In the genomic region with DNA sequence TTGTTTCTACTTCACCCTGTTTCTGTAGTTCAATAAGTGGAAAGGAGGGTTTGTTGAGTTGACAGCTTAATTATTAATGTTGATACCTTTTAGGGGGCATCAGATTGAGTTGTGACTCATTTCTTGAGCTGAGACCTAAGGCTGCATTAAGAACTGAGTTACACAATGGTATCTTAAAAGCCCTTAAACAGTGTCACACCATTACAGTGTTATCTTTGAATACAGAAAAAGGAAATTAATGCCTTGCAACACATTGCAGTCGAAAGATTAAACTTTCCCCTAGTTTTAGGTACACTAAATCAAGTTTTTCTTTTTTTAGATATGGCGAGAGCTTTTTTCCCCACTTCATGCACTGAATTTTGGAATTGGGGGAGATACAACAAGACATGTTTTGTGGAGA, we compare ENCODE assay signal across 1 cellular context.
TF ChIP-seq lines count a peak whose summit lies in the region.

No MANE protein-coding gene starts in this region.

TF ChIP-seq in K562, 482 proteins besides CTCF, POLR2A, EP300 and RAD21 (continued from another document and continues in another):
- TF ChIP-seq, protein P1, sequence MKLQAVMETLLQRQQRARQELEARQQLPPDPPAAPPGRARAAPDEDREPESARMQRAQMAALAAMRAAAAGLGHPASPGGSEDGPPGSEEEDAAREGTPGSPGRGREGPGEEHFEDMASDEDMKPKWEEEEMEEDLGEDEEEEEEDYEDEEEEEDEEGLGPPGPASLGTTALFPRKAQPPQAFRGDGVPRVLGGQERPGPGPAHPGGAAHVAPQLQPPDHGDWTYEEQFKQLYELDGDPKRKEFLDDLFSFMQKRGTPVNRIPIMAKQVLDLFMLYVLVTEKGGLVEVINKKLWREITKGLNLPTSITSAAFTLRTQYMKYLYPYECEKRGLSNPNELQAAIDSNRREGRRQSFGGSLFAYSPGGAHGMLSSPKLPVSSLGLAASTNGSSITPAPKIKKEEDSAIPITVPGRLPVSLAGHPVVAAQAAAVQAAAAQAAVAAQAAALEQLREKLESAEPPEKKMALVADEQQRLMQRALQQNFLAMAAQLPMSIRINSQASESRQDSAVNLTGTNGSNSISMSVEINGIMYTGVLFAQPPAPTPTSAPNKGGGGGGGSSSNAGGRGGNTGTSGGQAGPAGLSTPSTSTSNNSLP (IDR thresholded peaks at IDR 0.05; ENCODE audit: borderline replicate concordance, low read depth, low read length): 0 out of 2 replicates have a peak, but pooled peaks have one; percentile 72
- TF ChIP-seq, protein P2, sequence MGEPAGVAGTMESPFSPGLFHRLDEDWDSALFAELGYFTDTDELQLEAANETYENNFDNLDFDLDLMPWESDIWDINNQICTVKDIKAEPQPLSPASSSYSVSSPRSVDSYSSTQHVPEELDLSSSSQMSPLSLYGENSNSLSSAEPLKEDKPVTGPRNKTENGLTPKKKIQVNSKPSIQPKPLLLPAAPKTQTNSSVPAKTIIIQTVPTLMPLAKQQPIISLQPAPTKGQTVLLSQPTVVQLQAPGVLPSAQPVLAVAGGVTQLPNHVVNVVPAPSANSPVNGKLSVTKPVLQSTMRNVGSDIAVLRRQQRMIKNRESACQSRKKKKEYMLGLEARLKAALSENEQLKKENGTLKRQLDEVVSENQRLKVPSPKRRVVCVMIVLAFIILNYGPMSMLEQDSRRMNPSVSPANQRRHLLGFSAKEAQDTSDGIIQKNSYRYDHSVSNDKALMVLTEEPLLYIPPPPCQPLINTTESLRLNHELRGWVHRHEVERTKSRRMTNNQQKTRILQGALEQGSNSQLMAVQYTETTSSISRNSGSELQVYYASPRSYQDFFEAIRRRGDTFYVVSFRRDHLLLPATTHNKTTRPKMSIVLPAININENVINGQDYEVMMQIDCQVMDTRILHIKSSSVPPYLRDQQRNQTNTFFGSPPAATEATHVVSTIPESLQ (CRISPR knock-in tag; IDR thresholded peaks at IDR 0.05): no peak
- TF ChIP-seq FOXJ2 (tag; IDR thresholded peaks at IDR 0.05) (no peak), RBM22 (IDR thresholded peaks at IDR 0.05; ENCODE audit: low read depth, low read length, poor library complexity, severe bottlenecking) (no peak), FIP1L1 (IDR thresholded peaks at IDR 0.05; ENCODE audit: low read depth, low read length, poor library complexity, severe bottlenecking) (no peak), POLR2AphosphoS2 (IDR thresholded peaks at IDR 0.05; ENCODE audit: low read length) (no peak), CREB1 (IDR thresholded peaks at IDR 0.05) (peak; percentile 67; the same call in 1 of the 2 replicates), CREB1 (CRISPR knock-in tag; IDR thresholded peaks at IDR 0.05) (no peak), TFAM (CRISPR knock-in tag; conservative IDR thresholded peaks at IDR 0.05) (no peak), SMARCE1 (IDR thresholded peaks at IDR 0.05) (peak; percentile 60; the same call in 1 of the 2 replicates), ZNF668 (CRISPR knock-in tag; IDR thresholded peaks at IDR 0.05) (no peak), SLC30A9 (CRISPR knock-in tag; IDR thresholded peaks at IDR 0.05) (no peak), ZNF282 (CRISPR knock-in tag; IDR thresholded peaks at IDR 0.05) (no peak), CBX8 (IDR thresholded peaks at IDR 0.05; ENCODE audit: borderline replicate concordance, extremely low read depth, low read depth, low read length, poor library complexity, severe bottlenecking) (no peak), MCM3 (IDR thresholded peaks at IDR 0.05) (no peak), BCL6 (CRISPR knock-in tag; IDR thresholded peaks at IDR 0.05) (no peak), PTBP1 (IDR thresholded peaks at IDR 0.05; ENCODE audit: low read depth, low read length) (no peak), KAT7 (CRISPR knock-in tag; IDR thresholded peaks at IDR 0.05; ENCODE audit: borderline replicate concordance) (no peak), SIX5 (IDR thresholded peaks at IDR 0.05; ENCODE audit: borderline replicate concordance in 1 of 2, insufficient read depth in 1 of 2, low read depth in 1 of 2, low read length in 2 of 2) (no peak), CEBPB (tag; IDR thresholded peaks at IDR 0.05) (peak; percentile 86), KHSRP (IDR thresholded peaks at IDR 0.05) (no peak)
- TF ChIP-seq, protein P3, sequence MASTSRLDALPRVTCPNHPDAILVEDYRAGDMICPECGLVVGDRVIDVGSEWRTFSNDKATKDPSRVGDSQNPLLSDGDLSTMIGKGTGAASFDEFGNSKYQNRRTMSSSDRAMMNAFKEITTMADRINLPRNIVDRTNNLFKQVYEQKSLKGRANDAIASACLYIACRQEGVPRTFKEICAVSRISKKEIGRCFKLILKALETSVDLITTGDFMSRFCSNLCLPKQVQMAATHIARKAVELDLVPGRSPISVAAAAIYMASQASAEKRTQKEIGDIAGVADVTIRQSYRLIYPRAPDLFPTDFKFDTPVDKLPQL (IDR thresholded peaks at IDR 0.05; ENCODE audit: extremely low read depth, insufficient read length): no peak
- TF ChIP-seq, protein P4, sequence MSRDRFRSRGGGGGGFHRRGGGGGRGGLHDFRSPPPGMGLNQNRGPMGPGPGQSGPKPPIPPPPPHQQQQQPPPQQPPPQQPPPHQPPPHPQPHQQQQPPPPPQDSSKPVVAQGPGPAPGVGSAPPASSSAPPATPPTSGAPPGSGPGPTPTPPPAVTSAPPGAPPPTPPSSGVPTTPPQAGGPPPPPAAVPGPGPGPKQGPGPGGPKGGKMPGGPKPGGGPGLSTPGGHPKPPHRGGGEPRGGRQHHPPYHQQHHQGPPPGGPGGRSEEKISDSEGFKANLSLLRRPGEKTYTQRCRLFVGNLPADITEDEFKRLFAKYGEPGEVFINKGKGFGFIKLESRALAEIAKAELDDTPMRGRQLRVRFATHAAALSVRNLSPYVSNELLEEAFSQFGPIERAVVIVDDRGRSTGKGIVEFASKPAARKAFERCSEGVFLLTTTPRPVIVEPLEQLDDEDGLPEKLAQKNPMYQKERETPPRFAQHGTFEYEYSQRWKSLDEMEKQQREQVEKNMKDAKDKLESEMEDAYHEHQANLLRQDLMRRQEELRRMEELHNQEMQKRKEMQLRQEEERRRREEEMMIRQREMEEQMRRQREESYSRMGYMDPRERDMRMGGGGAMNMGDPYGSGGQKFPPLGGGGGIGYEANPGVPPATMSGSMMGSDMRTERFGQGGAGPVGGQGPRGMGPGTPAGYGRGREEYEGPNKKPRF (IDR thresholded peaks at IDR 0.05; ENCODE audit: low read depth, low read length): no peak
- TF ChIP-seq, protein P5, sequence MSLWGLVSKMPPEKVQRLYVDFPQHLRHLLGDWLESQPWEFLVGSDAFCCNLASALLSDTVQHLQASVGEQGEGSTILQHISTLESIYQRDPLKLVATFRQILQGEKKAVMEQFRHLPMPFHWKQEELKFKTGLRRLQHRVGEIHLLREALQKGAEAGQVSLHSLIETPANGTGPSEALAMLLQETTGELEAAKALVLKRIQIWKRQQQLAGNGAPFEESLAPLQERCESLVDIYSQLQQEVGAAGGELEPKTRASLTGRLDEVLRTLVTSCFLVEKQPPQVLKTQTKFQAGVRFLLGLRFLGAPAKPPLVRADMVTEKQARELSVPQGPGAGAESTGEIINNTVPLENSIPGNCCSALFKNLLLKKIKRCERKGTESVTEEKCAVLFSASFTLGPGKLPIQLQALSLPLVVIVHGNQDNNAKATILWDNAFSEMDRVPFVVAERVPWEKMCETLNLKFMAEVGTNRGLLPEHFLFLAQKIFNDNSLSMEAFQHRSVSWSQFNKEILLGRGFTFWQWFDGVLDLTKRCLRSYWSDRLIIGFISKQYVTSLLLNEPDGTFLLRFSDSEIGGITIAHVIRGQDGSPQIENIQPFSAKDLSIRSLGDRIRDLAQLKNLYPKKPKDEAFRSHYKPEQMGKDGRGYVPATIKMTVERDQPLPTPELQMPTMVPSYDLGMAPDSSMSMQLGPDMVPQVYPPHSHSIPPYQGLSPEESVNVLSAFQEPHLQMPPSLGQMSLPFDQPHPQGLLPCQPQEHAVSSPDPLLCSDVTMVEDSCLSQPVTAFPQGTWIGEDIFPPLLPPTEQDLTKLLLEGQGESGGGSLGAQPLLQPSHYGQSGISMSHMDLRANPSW (CRISPR knock-in tag; IDR thresholded peaks at IDR 0.05): no peak
- TF ChIP-seq, protein P6, sequence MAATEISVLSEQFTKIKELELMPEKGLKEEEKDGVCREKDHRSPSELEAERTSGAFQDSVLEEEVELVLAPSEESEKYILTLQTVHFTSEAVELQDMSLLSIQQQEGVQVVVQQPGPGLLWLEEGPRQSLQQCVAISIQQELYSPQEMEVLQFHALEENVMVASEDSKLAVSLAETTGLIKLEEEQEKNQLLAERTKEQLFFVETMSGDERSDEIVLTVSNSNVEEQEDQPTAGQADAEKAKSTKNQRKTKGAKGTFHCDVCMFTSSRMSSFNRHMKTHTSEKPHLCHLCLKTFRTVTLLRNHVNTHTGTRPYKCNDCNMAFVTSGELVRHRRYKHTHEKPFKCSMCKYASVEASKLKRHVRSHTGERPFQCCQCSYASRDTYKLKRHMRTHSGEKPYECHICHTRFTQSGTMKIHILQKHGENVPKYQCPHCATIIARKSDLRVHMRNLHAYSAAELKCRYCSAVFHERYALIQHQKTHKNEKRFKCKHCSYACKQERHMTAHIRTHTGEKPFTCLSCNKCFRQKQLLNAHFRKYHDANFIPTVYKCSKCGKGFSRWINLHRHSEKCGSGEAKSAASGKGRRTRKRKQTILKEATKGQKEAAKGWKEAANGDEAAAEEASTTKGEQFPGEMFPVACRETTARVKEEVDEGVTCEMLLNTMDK (IDR thresholded peaks at IDR 0.05; ENCODE audit: borderline replicate concordance, insufficient read depth, low read depth, low read length, poor library complexity, severe bottlenecking): no peak
- TF ChIP-seq, protein P7, sequence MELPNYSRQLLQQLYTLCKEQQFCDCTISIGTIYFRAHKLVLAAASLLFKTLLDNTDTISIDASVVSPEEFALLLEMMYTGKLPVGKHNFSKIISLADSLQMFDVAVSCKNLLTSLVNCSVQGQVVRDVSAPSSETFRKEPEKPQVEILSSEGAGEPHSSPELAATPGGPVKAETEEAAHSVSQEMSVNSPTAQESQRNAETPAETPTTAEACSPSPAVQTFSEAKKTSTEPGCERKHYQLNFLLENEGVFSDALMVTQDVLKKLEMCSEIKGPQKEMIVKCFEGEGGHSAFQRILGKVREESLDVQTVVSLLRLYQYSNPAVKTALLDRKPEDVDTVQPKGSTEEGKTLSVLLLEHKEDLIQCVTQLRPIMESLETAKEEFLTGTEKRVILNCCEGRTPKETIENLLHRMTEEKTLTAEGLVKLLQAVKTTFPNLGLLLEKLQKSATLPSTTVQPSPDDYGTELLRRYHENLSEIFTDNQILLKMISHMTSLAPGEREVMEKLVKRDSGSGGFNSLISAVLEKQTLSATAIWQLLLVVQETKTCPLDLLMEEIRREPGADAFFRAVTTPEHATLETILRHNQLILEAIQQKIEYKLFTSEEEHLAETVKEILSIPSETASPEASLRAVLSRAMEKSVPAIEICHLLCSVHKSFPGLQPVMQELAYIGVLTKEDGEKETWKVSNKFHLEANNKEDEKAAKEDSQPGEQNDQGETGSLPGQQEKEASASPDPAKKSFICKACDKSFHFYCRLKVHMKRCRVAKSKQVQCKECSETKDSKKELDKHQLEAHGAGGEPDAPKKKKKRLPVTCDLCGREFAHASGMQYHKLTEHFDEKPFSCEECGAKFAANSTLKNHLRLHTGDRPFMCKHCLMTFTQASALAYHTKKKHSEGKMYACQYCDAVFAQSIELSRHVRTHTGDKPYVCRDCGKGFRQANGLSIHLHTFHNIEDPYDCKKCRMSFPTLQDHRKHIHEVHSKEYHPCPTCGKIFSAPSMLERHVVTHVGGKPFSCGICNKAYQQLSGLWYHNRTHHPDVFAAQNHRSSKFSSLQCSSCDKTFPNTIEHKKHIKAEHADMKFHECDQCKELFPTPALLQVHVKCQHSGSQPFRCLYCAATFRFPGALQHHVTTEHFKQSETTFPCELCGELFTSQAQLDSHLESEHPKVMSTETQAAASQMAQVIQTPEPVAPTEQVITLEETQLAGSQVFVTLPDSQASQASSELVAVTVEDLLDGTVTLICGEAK (IDR thresholded peaks at IDR 0.05): no peak
- TF ChIP-seq, protein P7 (CRISPR knock-in tag; IDR thresholded peaks at IDR 0.05): no peak
- TF ChIP-seq, protein P8, sequence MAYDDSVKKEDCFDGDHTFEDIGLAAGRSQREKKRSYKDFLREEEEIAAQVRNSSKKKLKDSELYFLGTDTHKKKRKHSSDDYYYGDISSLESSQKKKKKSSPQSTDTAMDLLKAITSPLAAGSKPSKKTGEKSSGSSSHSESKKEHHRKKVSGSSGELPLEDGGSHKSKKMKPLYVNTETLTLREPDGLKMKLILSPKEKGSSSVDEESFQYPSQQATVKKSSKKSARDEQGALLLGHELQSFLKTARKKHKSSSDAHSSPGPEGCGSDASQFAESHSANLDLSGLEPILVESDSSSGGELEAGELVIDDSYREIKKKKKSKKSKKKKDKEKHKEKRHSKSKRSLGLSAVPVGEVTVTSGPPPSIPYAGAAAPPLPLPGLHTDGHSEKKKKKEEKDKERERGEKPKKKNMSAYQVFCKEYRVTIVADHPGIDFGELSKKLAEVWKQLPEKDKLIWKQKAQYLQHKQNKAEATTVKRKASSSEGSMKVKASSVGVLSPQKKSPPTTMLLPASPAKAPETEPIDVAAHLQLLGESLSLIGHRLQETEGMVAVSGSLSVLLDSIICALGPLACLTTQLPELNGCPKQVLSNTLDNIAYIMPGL (CRISPR knock-in tag; IDR thresholded peaks at IDR 0.05): no peak
- TF ChIP-seq, protein P9, sequence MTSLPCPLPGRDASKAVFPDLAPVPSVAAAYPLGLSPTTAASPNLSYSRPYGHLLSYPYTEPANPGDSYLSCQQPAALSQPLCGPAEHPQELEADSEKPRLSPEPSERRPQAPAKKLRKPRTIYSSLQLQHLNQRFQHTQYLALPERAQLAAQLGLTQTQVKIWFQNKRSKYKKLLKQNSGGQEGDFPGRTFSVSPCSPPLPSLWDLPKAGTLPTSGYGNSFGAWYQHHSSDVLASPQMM (CRISPR knock-in tag; IDR thresholded peaks at IDR 0.05): no peak
